Comparison of ENCODE assay signal across 21 cellular contexts in genomic region chr10:73649876-73650536, GRCh38. TPM values are rescaled to one million over a fixed set of nuclear protein-coding genes. Genes with fewer than 3 reads are reported as not detected.
DNase-seq lines count a peak whose midpoint lies in the region; ATAC-seq lines count a peak whose summit lies in the region.
"Had no signal": no experiment of that assay in that cellular context is flagged by ENCODE, and none has a peak within 500 bp of the region (broad histone marks: within the 10 kb centered on the region; RNA-seq: fewer than 3 reads in every experiment).

No MANE protein-coding gene starts in this region.

- no peak overlapping the region for H2BK5ac ChIP-seq in mesendoderm (ENCODE audit: low read length)

- no peak overlapping the region for H3K27ac Mint-ChIP-seq in activated T-helper 1 cell treated with anti-CD3 and anti-CD28 coated beads, Interleukin-12 subunit alpha, Interleukin-12 subunit beta, Interleukin-2, Interleukin-4 antibody, amounts not matched to agents 30 ng/mL and 10 ng/mL and 1 ng/mL, durations not matched to agents 14 hours and 24 hours and 36 hours
- H3K27ac Mint-ChIP-seq: activated naive CD8-positive, alpha-beta T cell treated with anti-CD3 and anti-CD28 coated beads, Interleukin-2, amount 10 ng/mL, durations not matched to agents 7 days and 5 days; immature natural killer cell; memory B cell had no signal

- H3K79me1 ChIP-seq in mesendoderm (ENCODE audit: low read length), result no peaks in the 10 kb centered on the region

- peaks cover 7% of the 10 kb centered on the region for H3K27me3 Mint-ChIP-seq in activated T-helper 1 cell treated with anti-CD3 and anti-CD28 coated beads, Interleukin-12 subunit alpha, Interleukin-12 subunit beta, Interleukin-2, Interleukin-4 antibody, amounts not matched to agents 30 ng/mL and 10 ng/mL and 1 ng/mL, durations not matched to agents 14 hours and 24 hours and 36 hours (ENCODE audit: insufficient read depth)

- H3K4me3 Mint-ChIP-seq in activated T-helper 1 cell treated with anti-CD3 and anti-CD28 coated beads, Interleukin-12 subunit alpha, Interleukin-12 subunit beta, Interleukin-2, Interleukin-4 antibody, amounts not matched to agents 30 ng/mL and 10 ng/mL and 1 ng/mL, durations not matched to agents 14 hours and 24 hours and 36 hours, result no peak overlapping the region
- H3K4me3 Mint-ChIP-seq: activated naive CD8-positive, alpha-beta T cell treated with anti-CD3 and anti-CD28 coated beads, Interleukin-2, amount 10 ng/mL, durations not matched to agents 7 days and 5 days; activated T-cell treated with anti-CD3 and anti-CD28 coated beads, Interleukin-2, amount 50 U/mL, for 4 hours; memory B cell had no signal

- H3K9ac ChIP-seq in mesendoderm (ENCODE audit: low read length), result no peak overlapping the region

- H3K4me1 Mint-ChIP-seq in activated T-helper 1 cell treated with anti-CD3 and anti-CD28 coated beads, Interleukin-12 subunit alpha, Interleukin-12 subunit beta, Interleukin-2, Interleukin-4 antibody, amounts not matched to agents 30 ng/mL and 10 ng/mL and 1 ng/mL, durations not matched to agents 14 hours and 24 hours and 36 hours (ENCODE audit: low read depth), result peaks cover 6% of the 10 kb centered on the region

- H3K36me3 Mint-ChIP-seq in activated T-helper 1 cell treated with anti-CD3 and anti-CD28 coated beads, Interleukin-12 subunit alpha, Interleukin-12 subunit beta, Interleukin-2, Interleukin-4 antibody, amounts not matched to agents 30 ng/mL and 10 ng/mL and 1 ng/mL, durations not matched to agents 14 hours and 24 hours and 36 hours (ENCODE audit: low read depth), result no peaks in the 10 kb centered on the region
- H3K36me3 Mint-ChIP-seq: activated naive CD8-positive, alpha-beta T cell treated with anti-CD3 and anti-CD28 coated beads, Interleukin-2, amount 10 ng/mL, durations not matched to agents 7 days and 5 days; immature natural killer cell; memory B cell had no signal

- no peak overlapping the region for H3K4ac ChIP-seq in mesendoderm (ENCODE audit: low read depth, low read length)

- H3K79me2 ChIP-seq in mesendoderm (ENCODE audit: control insufficient read depth, insufficient read depth, low read length), result no peaks in the 10 kb centered on the region

- no peak overlapping the region for H2BK15ac ChIP-seq in mesendoderm (replicated peaks; ENCODE audit: low read depth)

- H3K4me2 ChIP-seq in mesendoderm (ENCODE audit: low read length), result no peak overlapping the region

- H3K4me3 ChIP-seq in H7 (ENCODE audit: insufficient read depth, low read depth, low read length) (no peak overlapping the region), mesendoderm (ENCODE audit: low read length) (no peak overlapping the region)
- H3K4me3 ChIP-seq: upper lobe of right lung had no signal

- peaks cover 16% of the 10 kb centered on the region for H3K4me1 ChIP-seq in mesendoderm (ENCODE audit: control insufficient read depth, low read depth, low read length)

- H3K23ac ChIP-seq in mesendoderm (ENCODE audit: low read length), result no peak overlapping the region

- WGBS in mesendoderm (ENCODE audit: extremely low coverage, insufficient coverage, low lambda C conversion rate), result no CpG with 5 or more reads among the region's 6 CpGs

- intact Hi-C loops in activated T-helper 1 cell treated with anti-CD3 and anti-CD28 coated beads, Interleukin-12 subunit alpha, Interleukin-12 subunit beta, Interleukin-2, Interleukin-4 antibody, amounts not matched to agents 30 ng/mL and 10 ng/mL and 1 ng/mL, durations not matched to agents 14 hours and 24 hours and 36 hours (cut with micrococcal nuclease), result no loop called here

- H2AK5ac ChIP-seq in mesendoderm (ENCODE audit: low read length), result peak overlapping the region; percentile 37

- H3K27ac ChIP-seq in mesendoderm (ENCODE audit: low read depth, low read length), result no peak overlapping the region
- H3K27ac ChIP-seq: upper lobe of right lung had no signal

- H3K36me3 ChIP-seq in H7 (replicated peaks; ENCODE audit: control insufficient read depth, insufficient read depth, low read length), result no peaks in the 10 kb centered on the region
- no peaks in the 10 kb centered on the region for H3K36me3 ChIP-seq in mesendoderm (ENCODE audit: control insufficient read depth, insufficient read depth, low read length)
- H3K36me3 ChIP-seq: upper lobe of right lung had no signal

- H4K8ac ChIP-seq in mesendoderm (ENCODE audit: low read depth, low read length), result no peak overlapping the region

- DNase-seq in AG08395 (ENCODE audit: low spot score) (peak; percentile 49), H7 (peak; percentile 15), astrocyte of the hippocampus (ENCODE audit: low read depth, low spot score) (peak; percentile 41), mesendoderm (no peak), NCI-H146 treated with DMSO at 0.1 percent for 48 hours (lab: John Stamatoyannopoulos, UW; ENCODE audit: unreplicated experiment) (no peak)
- DNase-seq in effector CD4-positive, alpha-beta T cell, result no peak
- DNase-seq in activated T-helper 1 cell treated with anti-CD3 and anti-CD28 coated beads, Interleukin-12 subunit alpha, Interleukin-12 subunit beta, Interleukin-2, Interleukin-4 antibody, amounts not matched to agents 30 ng/mL and 10 ng/mL and 1 ng/mL, durations not matched to agents 14 hours and 24 hours and 36 hours (ENCODE audit: low spot score), result no peak
- DNase-seq: ACHN; activated CD4-positive, alpha-beta T cell treated with anti-CD3 and anti-CD28 coated beads, Interleukin-2, amount 50 U/mL, for 48 hours; activated naive CD8-positive, alpha-beta T cell treated with anti-CD3 and anti-CD28 coated beads, Interleukin-2, amount 10 ng/mL, durations not matched to agents 7 days and 5 days; activated T-cell treated with anti-CD3 and anti-CD28 coated beads, Interleukin-2, amount 50 U/mL, for 4 hours; cerebellar nuclear complex; immature natural killer cell; NCI-H2081 treated with DMSO at 0.1 percent for 48 hours; occipital lobe; small intestine; stimulated activated naive CD4-positive, alpha-beta T cell treated with Interleukin-2 at 50 U/mL for 16 hours; upper lobe of right lung had no signal

- H3K18ac ChIP-seq in mesendoderm (ENCODE audit: low read length), result peak overlapping the region; percentile 22

- H3K27me3 ChIP-seq in H7 (ENCODE audit: control insufficient read depth, insufficient read depth, low read length), result no peaks in the 10 kb centered on the region; the same call in 1 of the 2 replicates
- H3K27me3 ChIP-seq in mesendoderm (ENCODE audit: insufficient read depth, low read length, poor library complexity), result no peaks in the 10 kb centered on the region
- H3K27me3 ChIP-seq: upper lobe of right lung had no signal

- no peak overlapping the region for H3K56ac ChIP-seq in mesendoderm (ENCODE audit: low read length)

- no peaks in the 10 kb centered on the region for H3K9me3 Mint-ChIP-seq in activated T-helper 1 cell treated with anti-CD3 and anti-CD28 coated beads, Interleukin-12 subunit alpha, Interleukin-12 subunit beta, Interleukin-2, Interleukin-4 antibody, amounts not matched to agents 30 ng/mL and 10 ng/mL and 1 ng/mL, durations not matched to agents 14 hours and 24 hours and 36 hours
- H3K9me3 Mint-ChIP-seq: activated naive CD8-positive, alpha-beta T cell treated with anti-CD3 and anti-CD28 coated beads, Interleukin-2, amount 10 ng/mL, durations not matched to agents 7 days and 5 days; activated T-cell treated with anti-CD3 and anti-CD28 coated beads, Interleukin-2, amount 50 U/mL, for 4 hours; immature natural killer cell; memory B cell had no signal

- H4K5ac ChIP-seq in mesendoderm (ENCODE audit: low read length), result no peak overlapping the region

- ATAC-seq in GM18502 (IDR thresholded peaks at IDR 0.05; ENCODE audit: poor library complexity, unreplicated experiment), result no peak
- ATAC-seq: Panc1 had no signal

- no peak overlapping the region for H2BK120ac ChIP-seq in mesendoderm (ENCODE audit: low read depth, low read length)

RNA-seq across cellular contexts. Expression of gene SYNPO2L, which starts 5.8 kb away (rescaled TPM):
- 0.11 TPM in 1 of 2 replicates, not detected in the other for total RNA-seq in H7 (2014; rRNA removed; shearing (Covaris generic))
- polyA plus RNA-seq in mesendoderm (2013, experiment 1 of 2), result 0.42 TPM
- polyA plus RNA-seq in mesendoderm (2013, experiment 2 of 2), result 0.39 TPM
- total RNA-seq in activated T-helper 1 cell treated with anti-CD3 and anti-CD28 coated beads, Interleukin-12 subunit alpha, Interleukin-12 subunit beta, Interleukin-2, Interleukin-4 antibody, amounts not matched to agents 30 ng/mL and 10 ng/mL and 1 ng/mL, durations not matched to agents 14 hours and 24 hours and 36 hours, result 0.03 TPM in 1 of 2 replicates, not detected in the other
- total RNA-seq: activated naive CD8-positive, alpha-beta T cell treated with anti-CD3 and anti-CD28 coated beads, Interleukin-2, amount 10 ng/mL, durations not matched to agents 7 days and 5 days; occipital lobe had no signal
- polyA plus RNA-seq: immature natural killer cell had no signal

RNA-seq across cellular contexts. Expression of gene MYOZ1, which starts 8.7 kb away (rescaled TPM):
- 2.0 and 2.8 TPM in 2 replicates for total RNA-seq in H7 (2014; rRNA removed; shearing (Covaris generic))
- 0.76 TPM for polyA plus RNA-seq in mesendoderm (2013, experiment 1 of 2)
- 1.1 TPM for polyA plus RNA-seq in mesendoderm (2013, experiment 2 of 2)
- total RNA-seq in activated T-helper 1 cell treated with anti-CD3 and anti-CD28 coated beads, Interleukin-12 subunit alpha, Interleukin-12 subunit beta, Interleukin-2, Interleukin-4 antibody, amounts not matched to agents 30 ng/mL and 10 ng/mL and 1 ng/mL, durations not matched to agents 14 hours and 24 hours and 36 hours, result not detected in 2 replicates
- total RNA-seq: activated naive CD8-positive, alpha-beta T cell treated with anti-CD3 and anti-CD28 coated beads, Interleukin-2, amount 10 ng/mL, durations not matched to agents 7 days and 5 days; activated T-cell treated with anti-CD3 and anti-CD28 coated beads, Interleukin-2, amount 50 U/mL, for 4 hours had no signal
- polyA plus RNA-seq: immature natural killer cell had no signal

RNA-seq across cellular contexts. Expression of gene AGAP5, which starts 47.9 kb away (rescaled TPM):
- 4.4 and 6.0 TPM in 2 replicates for total RNA-seq in H7 (2014; rRNA removed; shearing (Covaris generic))
- 1.6 TPM for polyA plus RNA-seq in mesendoderm (2013, experiment 1 of 2)
- polyA plus RNA-seq in mesendoderm (2013, experiment 2 of 2), result 1.1 TPM
- total RNA-seq in activated T-helper 1 cell treated with anti-CD3 and anti-CD28 coated beads, Interleukin-12 subunit alpha, Interleukin-12 subunit beta, Interleukin-2, Interleukin-4 antibody, amounts not matched to agents 30 ng/mL and 10 ng/mL and 1 ng/mL, durations not matched to agents 14 hours and 24 hours and 36 hours, result 10.2 and 11.0 TPM in 2 replicates

RNA-seq across cellular contexts. Expression of gene USP54, which starts 58.9 kb away (rescaled TPM):
- 25.0 and 28.4 TPM in 2 replicates for total RNA-seq in H7 (2014; rRNA removed; shearing (Covaris generic))
- 17.7 TPM for polyA plus RNA-seq in mesendoderm (2013, experiment 1 of 2)
- polyA plus RNA-seq in mesendoderm (2013, experiment 2 of 2), result 17.4 TPM
- total RNA-seq in activated T-helper 1 cell treated with anti-CD3 and anti-CD28 coated beads, Interleukin-12 subunit alpha, Interleukin-12 subunit beta, Interleukin-2, Interleukin-4 antibody, amounts not matched to agents 30 ng/mL and 10 ng/mL and 1 ng/mL, durations not matched to agents 14 hours and 24 hours and 36 hours, result 8.6 and 9.7 TPM in 2 replicates

Comparison
In these comparisons a context has a peak if more than half of its experiments do, and no peak if none do; other contexts are left out.
1. DNase-seq: peak in AG08395 (single experiment), H7 (single experiment) and astrocyte of the hippocampus (single experiment); none in mesendoderm (single experiment), effector CD4-positive, alpha-beta T cell (single experiment), activated T-helper 1 cell treated with anti-CD3 and anti-CD28 coated beads, Interleukin-12 subunit alpha, Interleukin-12 subunit beta, Interleukin-2, Interleukin-4 antibody, amounts not matched to agents 30 ng/mL and 10 ng/mL and 1 ng/mL, durations not matched to agents 14 hours and 24 hours and 36 hours (single experiment) and NCI-H146 treated with DMSO at 0.1 percent for 48 hours (single experiment).